Comparison of ENCODE assay signal across 20 cellular contexts in genomic region chr1:231236131-231236571, GRCh38. TPM values are rescaled to one million over a fixed set of nuclear protein-coding genes. Genes with fewer than 3 reads are reported as not detected.
A peak's percentile ranks its signal among the peaks of the same experiment; 100 is the strongest.
DNase-seq lines count a peak whose midpoint lies in the region; ATAC-seq, FAIRE-seq and TF ChIP-seq lines count a peak whose summit lies in the region.
"Had no signal": no experiment of that assay in that cellular context is flagged by ENCODE, and none has a peak within 500 bp of the region (broad histone marks: within the 10 kb centered on the region; RNA-seq: fewer than 3 reads in every experiment).

No MANE protein-coding gene starts in this region.

- no peaks in the 10 kb centered on the region for H3K79me2 ChIP-seq in mesendoderm (ENCODE audit: control insufficient read depth, insufficient read depth, low read length)

- H3K4me3 ChIP-seq in psoas muscle: peak overlapping the region; percentile 33
- H3K4me3 ChIP-seq in esophagus muscularis mucosa: no peak overlapping the region
- H3K4me3 ChIP-seq in mesendoderm (ENCODE audit: low read length): no peak overlapping the region
- H3K4me3 ChIP-seq: breast epithelium, GM23338, thyroid gland had no signal

- H2BK5ac ChIP-seq in mesendoderm (ENCODE audit: low read length): no peak overlapping the region

- no peak overlapping the region for H3K9ac ChIP-seq in mesendoderm (ENCODE audit: low read length)

- H3K27ac ChIP-seq in psoas muscle: peak overlapping the region; percentile 83
- no peak overlapping the region for H3K27ac ChIP-seq in esophagus muscularis mucosa (replicated peaks in 1 of 4)
- no peak overlapping the region for H3K27ac ChIP-seq in mesendoderm (ENCODE audit: low read depth, low read length)
- H3K27ac ChIP-seq: breast epithelium, foreskin keratinocyte, thyroid gland had no signal

- no peak overlapping the region for H3K4me2 ChIP-seq in mesendoderm (ENCODE audit: low read length)
- H3K4me2 ChIP-seq: GM23338 had no signal

- peak; percentile 60 to 75 (median 68) for ATAC-seq in psoas muscle
- ATAC-seq: activated CD4-positive, alpha-beta T cell treated with anti-CD3 and anti-CD28 coated beads for 36 hours; CD8-positive, alpha-beta T cell; foreskin keratinocyte; GM23338; stimulated activated memory B cell treated with anti-CD40 and anti-IgM and Interleukin-4, amounts not matched to agents 10 μg/mL and 1 μg/mL and 100 μg/mL, for 72 hours had no signal

- peaks cover 2% of the 10 kb centered on the region for H3K79me1 ChIP-seq in mesendoderm (ENCODE audit: low read length)

- H4K5ac ChIP-seq in mesendoderm (ENCODE audit: low read length): no peak overlapping the region

- no peak overlapping the region for H3K18ac ChIP-seq in mesendoderm (ENCODE audit: low read length)

- no peak for TF ChIP-seq CTCF in psoas muscle (IDR thresholded peaks at IDR 0.05)
- no peak for TF ChIP-seq CTCF in esophagus muscularis mucosa (IDR thresholded peaks at IDR 0.05)

- H4K8ac ChIP-seq in mesendoderm (ENCODE audit: low read depth, low read length): no peak overlapping the region

- 11 to 22% (median 21%) methylated on average over 4 of the region's 4 CpGs for WGBS in psoas muscle, 3 donors
- WGBS in esophagus muscularis mucosa: 63% methylated on average over 4 of the region's 4 CpGs
- no CpG with 5 or more reads among the region's 4 CpGs for WGBS in mesendoderm (ENCODE audit: extremely low coverage, insufficient coverage, low lambda C conversion rate)

- peaks cover 45% of the 10 kb centered on the region for H3K4me1 ChIP-seq in psoas muscle
- peaks cover 11 to 31% (median 22%) of the 10 kb centered on the region in 4 donors for H3K4me1 ChIP-seq in esophagus muscularis mucosa
- H3K4me1 ChIP-seq in mesendoderm (ENCODE audit: control insufficient read depth, low read depth, low read length): no peaks in the 10 kb centered on the region
- H3K4me1 ChIP-seq: breast epithelium had no signal

- H2AK5ac ChIP-seq in mesendoderm (ENCODE audit: low read length): no peak overlapping the region

- H3K9me3 ChIP-seq in psoas muscle: no peaks in the 10 kb centered on the region
- no peaks in the 10 kb centered on the region for H3K9me3 ChIP-seq in esophagus muscularis mucosa
- H3K9me3 ChIP-seq: breast epithelium, thyroid gland had no signal

- peak; percentile 45 for DNase-seq in DMS153 treated with DMSO at 0.1 percent for 48 hours (lab: John Stamatoyannopoulos, UW; ENCODE audit: unreplicated experiment)
- peak; percentile 55 for DNase-seq in NCI-H2196 (lab: John Stamatoyannopoulos, UW; ENCODE audit: unreplicated experiment)
- DNase-seq in psoas muscle: no peak
- DNase-seq in NCI-H1694 (lab: John Stamatoyannopoulos, UW): no peak
- DNase-seq in NCI-H345 treated with DMSO at 0.1 percent for 48 hours (lab: John Stamatoyannopoulos, UW; ENCODE audit: unreplicated experiment): no peak
- DNase-seq in esophagus muscularis mucosa (ENCODE audit: extremely low spot score): no peak
- DNase-seq in mesendoderm: no peak
- DNase-seq: activated CD4-positive, alpha-beta T cell treated with anti-CD3 and anti-CD28 coated beads for 36 hours; CD8-positive, alpha-beta T cell; dermis blood vessel endothelial cell; foreskin keratinocyte; KBM-7; NCI-H1092; NCI-H226; retina; thyroid gland had no signal

- H2BK15ac ChIP-seq in mesendoderm (replicated peaks; ENCODE audit: low read depth): no peak overlapping the region

- peak; percentile 27 for FAIRE-seq in islet of Langerhans (lab: Jason Lieb, UNC)

- no peak overlapping the region for H3K4ac ChIP-seq in mesendoderm (ENCODE audit: low read depth, low read length)

- H2BK120ac ChIP-seq in mesendoderm (ENCODE audit: low read depth, low read length): no peak overlapping the region

- no peak for TF ChIP-seq EP300 in esophagus muscularis mucosa (IDR thresholded peaks at IDR 0.05)

- TF ChIP-seq POLR2A in esophagus muscularis mucosa (IDR thresholded peaks at IDR 0.05; ENCODE audit: low read depth): no peak

- H3K36me3 ChIP-seq in psoas muscle (ENCODE audit: insufficient read depth in 1 of 2, low read depth in 1 of 2) (peaks cover 4 to 31% of the 10 kb centered on the region in 2 donors), esophagus muscularis mucosa (peaks cover 0 to 44% (median 28%) of the 10 kb centered on the region in 4 donors), mesendoderm (ENCODE audit: control insufficient read depth, insufficient read depth, low read length) (peaks cover 4% of the 10 kb centered on the region)
- H3K36me3 ChIP-seq: breast epithelium had no signal

- no peak overlapping the region for H3K56ac ChIP-seq in mesendoderm (ENCODE audit: low read length)

- intact Hi-C loops in psoas muscle (cut with DNase I) (no loop called here), esophagus muscularis mucosa (cut with DNase I) (loop anchor here (10.0 kb wide), 1 partner anchor 289 kb away; the partner anchor contains the start of gene TSNAX)

- H3K23ac ChIP-seq in mesendoderm (ENCODE audit: low read length): no peak overlapping the region

- H3K27me3 ChIP-seq in psoas muscle (ENCODE audit: insufficient read depth in 3 of 3, low read length in 2 of 3) (no peaks in the 10 kb centered on the region), esophagus muscularis mucosa (no peaks in the 10 kb centered on the region), mesendoderm (ENCODE audit: insufficient read depth, low read length, poor library complexity) (no peaks in the 10 kb centered on the region)
- H3K27me3 ChIP-seq: breast epithelium, foreskin keratinocyte, thyroid gland had no signal

RNA-seq across cellular contexts. Expression of gene GNPAT, which starts 4.9 kb away (rescaled TPM):
- total RNA-seq in psoas muscle: 10 to 100 TPM; 65.8 to 77.6 (median 73.4) TPM
- polyA plus RNA-seq in psoas muscle: 100 to 1,000 TPM in 1 of 3 donors, 10 to 100 TPM in 2; 45.5 to 112 (median 70.9) TPM
- 10 to 100 TPM; 40.3 to 52.3 (median 47.2) TPM for total RNA-seq in esophagus muscularis mucosa
- polyA plus RNA-seq in mesendoderm (2013, experiment 1 of 2): 38.1 TPM
- 37.3 TPM for polyA plus RNA-seq in mesendoderm (2013, experiment 2 of 2)

Comparison
In these comparisons a context has a peak if more than half of its experiments do, and no peak if none do; other contexts are left out.
1. DNase-seq: peak in DMS153 treated with DMSO at 0.1 percent for 48 hours (single experiment) and NCI-H2196 (single experiment); none in psoas muscle (0 of 2), NCI-H1694 (single experiment), NCI-H345 treated with DMSO at 0.1 percent for 48 hours (single experiment), esophagus muscularis mucosa (single experiment) and mesendoderm (single experiment).